ENCODE assay signal across 9 cellular contexts in genomic region chr13:48236528-48237353, GRCh38. TPM values are rescaled to one million over a fixed set of nuclear protein-coding genes. Genes with fewer than 3 reads are reported as not detected.
DNase-seq lines count a peak whose midpoint lies in the region; ATAC-seq, FAIRE-seq and TF ChIP-seq lines count a peak whose summit lies in the region.
"Had no signal": no experiment of that assay in that cellular context is flagged by ENCODE, and none has a peak within 500 bp of the region (broad histone marks: within the 10 kb centered on the region; RNA-seq: fewer than 3 reads in every experiment).

No MANE protein-coding gene starts in this region.

- ATAC-seq in HG03139 (IDR thresholded peaks at IDR 0.05; ENCODE audit: unreplicated experiment) (no peak), HG02981 (IDR thresholded peaks at IDR 0.05; ENCODE audit: unreplicated experiment) (no peak)

- H2AFZ ChIP-seq in endothelial cell of umbilical vein (ENCODE audit: low read depth, low read length) = no peak overlapping the region

- peaks cover 0 to 4% (median 0%) of the 10 kb centered on the region in 11 experiments; a peak in 1 of 22 replicates for H3K27me3 ChIP-seq in BLaER1 treated with 17β-estradiol and CSF1 and Interleukin-3, amounts not matched to agents 10 nM and 100 nM
- H3K27me3 ChIP-seq in NT2/D1 (ENCODE audit: insufficient read depth, insufficient read length) (peaks cover 2% of the 10 kb centered on the region), endothelial cell of umbilical vein (ENCODE audit: control insufficient read depth in 2 of 2, insufficient read depth in 2 of 2, low read length in 2 of 2) (peaks cover 0 to 2% of the 10 kb centered on the region in 2 experiments)

- peaks cover 49% of the 10 kb centered on the region for H3K4me1 Mint-ChIP-seq in nephron progenitor cell

- BruUV-seq in endothelial cell of umbilical vein (replicated peaks; lab: Mats Ljungman, UMichigan) = no TSS peak

- CTCF ChIA-PET in endothelial cell of umbilical vein (lab: Charles Lee) = interaction anchor here (0.5 to 2.2 kb wide), 6 partner anchors 110 to 346 kb away, joined by 3 to 14 read pairs (median 6); partner anchors contain the start of genes MED4 and NUDT15

- peaks cover 0 to 15% (median 9%) of the 10 kb centered on the region in 11 experiments; a peak in 11 of 22 replicates for H3K9me3 ChIP-seq in BLaER1 treated with 17β-estradiol and CSF1 and Interleukin-3, amounts not matched to agents 10 nM and 100 nM (replicated peaks in 1 of 11)
- H3K9me3 ChIP-seq in NT2/D1 (ENCODE audit: insufficient read depth, low read length) (no peaks in the 10 kb centered on the region), endothelial cell of umbilical vein (replicated peaks; ENCODE audit: control insufficient read depth, insufficient read depth, low read length) (no peaks in the 10 kb centered on the region)

- H4K20me1 ChIP-seq in BLaER1 treated with 17β-estradiol and CSF1 and Interleukin-3, amounts not matched to agents 10 nM and 100 nM = peaks cover 30 to 84% (median 49%) of the 10 kb centered on the region in 11 experiments; a peak in 20 of 22 replicates
- H4K20me1 ChIP-seq in endothelial cell of umbilical vein (replicated peaks; ENCODE audit: control insufficient read depth, extremely low read depth, insufficient read depth, low read length) = peaks cover 2% of the 10 kb centered on the region

- H3K79me2 ChIP-seq in endothelial cell of umbilical vein (ENCODE audit: control insufficient read depth, insufficient read depth, low read length) = peaks cover 62% of the 10 kb centered on the region

- no peaks in the 10 kb centered on the region for H3K9me3 Mint-ChIP-seq in nephron progenitor cell

- TF ChIP-seq CTCF in endothelial cell of umbilical vein (IDR thresholded peaks at IDR 0.05; ENCODE audit: extremely low read depth in 1 of 2, insufficient read depth in 1 of 2, low read depth in 1 of 2, low read length in 2 of 2) = no peak
- TF ChIP-seq CTCF in nephron progenitor cell (IDR thresholded peaks at IDR 0.05) = no peak

- TF ChIP-seq POLR2A in endothelial cell of umbilical vein (IDR thresholded peaks at IDR 0.05; ENCODE audit: low read depth, low read length) = no peak

- peak overlapping the region; percentile 36 for H3K27ac Mint-ChIP-seq in nephron progenitor cell

- no peaks in the 10 kb centered on the region for H3K9me1 ChIP-seq in endothelial cell of umbilical vein (replicated peaks; ENCODE audit: control insufficient read depth, extremely low read depth, insufficient read depth, low read length)

- peaks cover 4% of the 10 kb centered on the region for H3K27me3 Mint-ChIP-seq in nephron progenitor cell (ENCODE audit: low read depth, poor library complexity)

- POLR2A ChIA-PET in endothelial cell of umbilical vein (lab: Charles Lee) = no interaction called here

- H3K27ac ChIP-seq in BLaER1 treated with 17β-estradiol and CSF1 and Interleukin-3, amounts not matched to agents 10 nM and 100 nM = peak overlapping the region in 7 of 11 experiments; percentile 26 to 100 (median 99); a peak in 11 of 22 replicates
- H3K27ac ChIP-seq in endothelial cell of umbilical vein (ENCODE audit: insufficient read depth, low read depth, low read length) = no peak overlapping the region

- dilution Hi-C loops in endothelial cell of umbilical vein (cut with MboI; ENCODE audit: extremely low pct_ligation_motif_present, low sequenced_read_pairs) = no loop called here

- peaks cover 10% of the 10 kb centered on the region for H3K36me3 Mint-ChIP-seq in nephron progenitor cell (ENCODE audit: low read depth)

- FAIRE-seq in endothelial cell of umbilical vein (lab: Jason Lieb, UNC) = no peak

- H3K9ac ChIP-seq in BLaER1 treated with 17β-estradiol and CSF1 and Interleukin-3, amounts not matched to agents 10 nM and 100 nM = peak overlapping the region in 7 of 11 experiments; percentile 33 to 100 (median 99); a peak in 12 of 22 replicates
- H3K9ac ChIP-seq in NT2/D1 (ENCODE audit: insufficient read length, low read depth) = peak overlapping the region; percentile 34
- H3K9ac ChIP-seq in endothelial cell of umbilical vein (replicated peaks; ENCODE audit: extremely low read depth, insufficient read depth, low read length) = no peak overlapping the region

- peak overlapping the region; percentile 96 for H3K4me3 Mint-ChIP-seq in nephron progenitor cell

- intact Hi-C loops in endothelial cell of umbilical vein (cut with micrococcal nuclease) = loop anchor here (5.0 kb wide), 2 partner anchors 176 to 531 kb away; partner anchors contain the start of gene LPAR6

- no peak for DNase-seq in NT2/D1 (ENCODE audit: low read depth, low spot score)
- DNase-seq in endothelial cell of umbilical vein (ENCODE audit: low read depth, low spot score) = peak; percentile 32
- DNase-seq in nephron progenitor cell = no peak
- no peak for DNase-seq in NCI-H2227 treated with DMSO at 0.1 percent for 48 hours (lab: John Stamatoyannopoulos, UW)
- no peak for DNase-seq in DMS153 treated with DMSO at 0.1 percent for 48 hours (lab: John Stamatoyannopoulos, UW; ENCODE audit: unreplicated experiment)
- DNase-seq: NCI-H524 treated with DMSO at 0.1 percent for 48 hours had no signal

- H3K4me2 ChIP-seq in BLaER1 treated with 17β-estradiol and CSF1 and Interleukin-3, amounts not matched to agents 10 nM and 100 nM = peak overlapping the region; percentile 74 to 95 (median 86)
- peak overlapping the region; percentile 79 for H3K4me2 ChIP-seq in endothelial cell of umbilical vein (ENCODE audit: insufficient read depth, low read length)

- H3K4me3 ChIP-seq in BLaER1 treated with 17β-estradiol and CSF1 and Interleukin-3, amounts not matched to agents 10 nM and 100 nM = peak overlapping the region in 5 of 10 experiments; percentile 83 to 98 (median 97); a peak in 8 of 20 replicates
- H3K4me3 ChIP-seq in NT2/D1 (ENCODE audit: insufficient read length, low read depth) = no peak overlapping the region
- H3K4me3 ChIP-seq in endothelial cell of umbilical vein (replicated peaks in 1 of 3; ENCODE audit: insufficient read depth in 1 of 3, low read depth in 1 of 3, low read length in 3 of 3) = peak overlapping the region in 1 of 3 experiments; percentile 24

- peaks cover 25 to 64% (median 39%) of the 10 kb centered on the region in 11 experiments for H3K36me3 ChIP-seq in BLaER1 treated with 17β-estradiol and CSF1 and Interleukin-3, amounts not matched to agents 10 nM and 100 nM
- peaks cover 40% of the 10 kb centered on the region for H3K36me3 ChIP-seq in NT2/D1 (ENCODE audit: insufficient read depth, insufficient read length, low read length)
- peaks cover 2 to 5% of the 10 kb centered on the region in 2 experiments for H3K36me3 ChIP-seq in endothelial cell of umbilical vein (ENCODE audit: control insufficient read depth in 2 of 2, extremely low read depth in 1 of 2, insufficient read depth in 2 of 2, low read length in 2 of 2)

- H3K4me1 ChIP-seq in BLaER1 treated with 17β-estradiol and CSF1 and Interleukin-3, amounts not matched to agents 10 nM and 100 nM = peaks cover 33 to 71% (median 42%) of the 10 kb centered on the region in 10 experiments
- H3K4me1 ChIP-seq in NT2/D1 (ENCODE audit: insufficient read depth, insufficient read length) = no peaks in the 10 kb centered on the region
- H3K4me1 ChIP-seq in endothelial cell of umbilical vein (ENCODE audit: control insufficient read depth, extremely low read depth, insufficient read depth, low read length) = peaks cover 45% of the 10 kb centered on the region

TF ChIP-seq in endothelial cell of umbilical vein, 7 proteins besides CTCF, POLR2A, EP300 and RAD21:
- TF ChIP-seq GATA2 (IDR thresholded peaks at IDR 0.05; ENCODE audit: insufficient read depth, insufficient read length, low read depth, low read length) (no peak), MYC (IDR thresholded peaks at IDR 0.05; ENCODE audit: low read depth, low read length) (no peak), EZH2 (IDR thresholded peaks at IDR 0.05; ENCODE audit: borderline replicate concordance, low read depth, low read length, severe bottlenecking) (no peak), JUN (IDR thresholded peaks at IDR 0.05; ENCODE audit: borderline replicate concordance, insufficient read depth, insufficient read length, low read depth) (no peak), FOS (IDR thresholded peaks at IDR 0.05; ENCODE audit: borderline replicate concordance, insufficient read depth, low read length) (no peak), POLR2AphosphoS5 (IDR thresholded peaks at IDR 0.05; ENCODE audit: insufficient read depth, low read depth, low read length) (no peak)
- TF ChIP-seq, protein P1, sequence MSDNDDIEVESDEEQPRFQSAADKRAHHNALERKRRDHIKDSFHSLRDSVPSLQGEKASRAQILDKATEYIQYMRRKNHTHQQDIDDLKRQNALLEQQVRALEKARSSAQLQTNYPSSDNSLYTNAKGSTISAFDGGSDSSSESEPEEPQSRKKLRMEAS (IDR thresholded peaks at IDR 0.05; ENCODE audit: insufficient read depth, insufficient read length) = no peak

RNA-seq across cellular contexts. Expression of gene ITM2B, which starts 3.7 kb away (rescaled TPM):
- 245 and 271 TPM in 2 replicates for total RNA-seq in endothelial cell of umbilical vein
- polyA plus RNA-seq in endothelial cell of umbilical vein = 150 and 163 TPM in 2 replicates
- polyA plus RNA-seq in endothelial cell of umbilical vein (2011; cell fraction: cytosol; rRNA removed) = 195 and 206 TPM in 2 replicates
- polyA plus RNA-seq in endothelial cell of umbilical vein (2011; cell fraction: nucleus; rRNA removed) = 85.6 and 109 TPM in 2 replicates
- 210 and 232 TPM in 2 replicates for polyA plus RNA-seq in endothelial cell of umbilical vein (2012)
- 66.5 and 82.9 TPM in 2 replicates for polyA minus RNA-seq in endothelial cell of umbilical vein
- 30.4 TPM for polyA minus RNA-seq in endothelial cell of umbilical vein (2011; cell fraction: cytosol; rRNA and poly(A)+ RNA removed)
- 20.1 and 33.0 TPM in 2 replicates for polyA minus RNA-seq in endothelial cell of umbilical vein (2011; cell fraction: nucleus; rRNA and poly(A)+ RNA removed)
